Comparison of ENCODE assay signal across 24 cellular contexts in the genomic region with DNA sequence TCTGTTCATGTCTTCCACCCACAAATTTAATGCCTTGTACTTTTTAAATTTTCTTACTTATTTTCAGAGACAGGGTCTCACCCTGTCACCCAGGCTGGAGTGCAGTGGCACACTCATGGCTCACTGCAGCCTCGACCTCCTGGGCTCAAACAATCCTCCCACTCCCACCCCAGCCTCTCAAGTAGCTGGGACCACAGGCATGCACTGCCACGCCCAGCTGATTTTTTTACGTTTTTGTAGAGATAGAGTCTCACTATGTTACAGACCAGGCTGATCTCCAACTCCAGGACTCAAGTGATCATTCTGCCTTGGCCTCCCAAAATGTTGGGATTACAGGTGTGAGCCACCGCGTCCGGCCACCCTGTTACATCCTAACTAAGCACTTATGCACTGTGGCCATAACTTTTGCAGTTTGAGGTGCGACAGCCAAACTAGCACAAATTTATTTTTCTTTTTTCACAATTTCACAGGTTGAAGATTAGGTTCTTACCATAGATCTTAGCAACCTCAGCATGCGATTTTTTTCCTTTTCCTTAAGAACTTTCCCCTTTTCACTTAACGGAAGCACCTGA.
A peak's percentile ranks its signal among the peaks of the same experiment; 100 is the strongest.
DNase-seq lines count a peak whose midpoint lies in the region; TF ChIP-seq lines count a peak whose summit lies in the region.
"Had no signal": no experiment of that assay in that cellular context is flagged by ENCODE, and none has a peak within 500 bp of the region (broad histone marks: within the 10 kb centered on the region; RNA-seq: fewer than 3 reads in every experiment).

No MANE protein-coding gene starts in this region.

- peak overlapping the region; percentile 87 for H3K4me2 ChIP-seq in skeletal muscle satellite cell (ENCODE audit: low read length)

- peak overlapping the region; percentile 16 for H3K4me3 Mint-ChIP-seq in Caco-2 (ENCODE audit: unreplicated experiment)
- H3K4me3 Mint-ChIP-seq: activated CD4-positive, alpha-beta T cell treated with anti-CD3 and anti-CD28 coated beads, Interleukin-2, amount 10 ng/mL, durations not matched to agents 24 days and 14 days; activated naive CD4-positive, alpha-beta T cell treated with anti-CD3 and anti-CD28 coated beads, Interleukin-2, amount 10 ng/mL, durations not matched to agents 7 days and 5 days; memory B cell had no signal

- H3K27ac Mint-ChIP-seq in Caco-2 (ENCODE audit: unreplicated experiment), result no peak overlapping the region
- H3K27ac Mint-ChIP-seq: activated CD4-positive, alpha-beta T cell treated with anti-CD3 and anti-CD28 coated beads, Interleukin-2, amount 10 ng/mL, durations not matched to agents 24 days and 14 days; activated naive CD4-positive, alpha-beta T cell treated with anti-CD3 and anti-CD28 coated beads, Interleukin-2, amount 10 ng/mL, durations not matched to agents 7 days and 5 days; memory B cell had no signal

- H3K9ac ChIP-seq in skeletal muscle satellite cell (ENCODE audit: low read depth, low read length), result peak overlapping the region; percentile 71

- DNase-seq in Caco-2 (no peak), brain microvascular endothelial cell (peak; percentile 13), Ammon's horn (ENCODE audit: low spot score) (no peak), dorsolateral prefrontal cortex (no peak)
- no peak for DNase-seq in stimulated activated CD4-positive, alpha-beta T cell treated with anti-CD3 and anti-CD28 coated beads, Interleukin-4, amount 100 ng/mL, for 4 hours
- DNase-seq: activated CD4-positive, alpha-beta T cell treated with anti-CD3 and anti-CD28 coated beads, Interleukin-2, amount 10 ng/mL, durations not matched to agents 24 days and 14 days; activated naive CD4-positive, alpha-beta T cell treated with anti-CD3 and anti-CD28 coated beads, Interleukin-2, amount 10 ng/mL, durations not matched to agents 7 days and 5 days; amniotic stem cell; Calu3; effector CD8-positive, alpha-beta T cell; hippocampal formation; Kasumi-1; NCI-H1436 treated with DMSO at 0.1 percent for 48 hours; stimulated activated CD8-positive, alpha-beta memory T cell treated with anti-CD3 and anti-CD28 coated beads, Interleukin-4, amount 100 ng/mL, for 48 hours; trophoblast cell; WERI-Rb-1 had no signal

- H3K27ac ChIP-seq in HEK293 (ENCODE audit: extremely low read depth, low read depth, low read length), result no peak overlapping the region
- no peak overlapping the region for H3K27ac ChIP-seq in brain microvascular endothelial cell
- peak overlapping the region in 8 of 59 donors; percentile 7 to 48 (median 18) for H3K27ac ChIP-seq in dorsolateral prefrontal cortex
- H3K27ac ChIP-seq: C4-2B, HL-60, neutrophil, prostate gland, WERI-Rb-1 had no signal

- H3K9me3 Mint-ChIP-seq in Caco-2 (ENCODE audit: unreplicated experiment), result peaks cover 6% of the 10 kb centered on the region
- H3K9me3 Mint-ChIP-seq: activated CD4-positive, alpha-beta T cell treated with anti-CD3 and anti-CD28 coated beads, Interleukin-2, amount 10 ng/mL, durations not matched to agents 24 days and 14 days; activated naive CD4-positive, alpha-beta T cell treated with anti-CD3 and anti-CD28 coated beads, Interleukin-2, amount 10 ng/mL, durations not matched to agents 7 days and 5 days had no signal

- H3K4me3 ChIP-seq in Caco-2 (ENCODE audit: low read depth, low read length) (no peak overlapping the region), HEK293 (ENCODE audit: low read depth, low read length) (no peak overlapping the region), brain microvascular endothelial cell (ENCODE audit: low read depth, low read length) (no peak overlapping the region), skeletal muscle satellite cell (ENCODE audit: low read length) (peak overlapping the region; percentile 69), dorsolateral prefrontal cortex (no peak overlapping the region)
- H3K4me3 ChIP-seq: GM12878, prostate gland had no signal

- CTCF ChIA-PET in Caco-2 (lab: Charles Lee) (no interaction called here), HEK293 (lab: Yijun Ruan, JAX) (no interaction called here)

- TF ChIP-seq CTCF in Caco-2 (IDR thresholded peaks at IDR 0.05; ENCODE audit: insufficient read depth in 1 of 2, low read depth in 1 of 2, low read length in 1 of 2, severe bottlenecking in 1 of 2, unreplicated experiment in 1 of 2) (no peak), HEK293 (tag by site-specific recombination; IDR thresholded peaks at IDR 0.05) (no peak), brain microvascular endothelial cell (IDR thresholded peaks at IDR 0.05; ENCODE audit: low read depth, low read length, missing control alignments) (no peak), dorsolateral prefrontal cortex (IDR thresholded peaks at IDR 0.05 in 54 of 56, conservative IDR thresholded peaks at IDR 0.05 in 2 of 56; ENCODE audit: low read depth in 1 of 56, partially characterized antibody in 56 of 56) (no peak)

- H3K27me3 ChIP-seq in Caco-2 (replicated peaks; ENCODE audit: control insufficient read depth, insufficient read depth, low read length) (no peaks in the 10 kb centered on the region), brain microvascular endothelial cell (replicated peaks) (no peaks in the 10 kb centered on the region), skeletal muscle satellite cell (ENCODE audit: control insufficient read depth, insufficient read depth, low read length) (no peaks in the 10 kb centered on the region), dorsolateral prefrontal cortex (no peaks in the 10 kb centered on the region)
- H3K27me3 ChIP-seq: neutrophil had no signal

- POLR2A ChIA-PET in Caco-2 (lab: Charles Lee) (no interaction called here), HEK293 (lab: Yijun Ruan, JAX) (no interaction called here)

- H3K27me3 Mint-ChIP-seq in Caco-2 (ENCODE audit: insufficient read depth, unreplicated experiment), result no peaks in the 10 kb centered on the region
- H3K27me3 Mint-ChIP-seq: activated CD4-positive, alpha-beta T cell treated with anti-CD3 and anti-CD28 coated beads, Interleukin-2, amount 10 ng/mL, durations not matched to agents 24 days and 14 days; activated naive CD4-positive, alpha-beta T cell treated with anti-CD3 and anti-CD28 coated beads, Interleukin-2, amount 10 ng/mL, durations not matched to agents 7 days and 5 days; memory B cell had no signal

- intact Hi-C loops in Caco-2 (cut with micrococcal nuclease; ENCODE audit: unreplicated experiment) (no loop called here), dorsolateral prefrontal cortex (cut with DNase I) (no loop called here)

- H3K36me3 ChIP-seq in Caco-2 (ENCODE audit: control insufficient read depth, insufficient read depth, low read length) (no peaks in the 10 kb centered on the region), HEK293 (ENCODE audit: control insufficient read depth in 2 of 2, insufficient read depth in 1 of 2, low read length in 2 of 2) (no peaks in the 10 kb centered on the region), brain microvascular endothelial cell (replicated peaks) (no peaks in the 10 kb centered on the region), skeletal muscle satellite cell (ENCODE audit: insufficient read depth, low read length) (no peaks in the 10 kb centered on the region)
- H3K36me3 ChIP-seq: neutrophil, prostate gland, WERI-Rb-1 had no signal

- in situ Hi-C loops in brain microvascular endothelial cell (cut with HindIII; ENCODE audit: low pct_ligation_motif_present, low sequenced_read_pairs), result no loop called here

- peaks cover 29% of the 10 kb centered on the region for H3K4me1 Mint-ChIP-seq in Caco-2 (ENCODE audit: low read depth, unreplicated experiment)
- H3K4me1 Mint-ChIP-seq: activated CD4-positive, alpha-beta T cell treated with anti-CD3 and anti-CD28 coated beads, Interleukin-2, amount 10 ng/mL, durations not matched to agents 24 days and 14 days; activated naive CD4-positive, alpha-beta T cell treated with anti-CD3 and anti-CD28 coated beads, Interleukin-2, amount 10 ng/mL, durations not matched to agents 7 days and 5 days had no signal

- H3K9me3 ChIP-seq in Caco-2, result no peaks in the 10 kb centered on the region
- H3K9me3 ChIP-seq in HEK293 (ENCODE audit: control insufficient read depth, insufficient read depth, low read depth, low read length), result no peaks in the 10 kb centered on the region
- no peaks in the 10 kb centered on the region for H3K9me3 ChIP-seq in skeletal muscle satellite cell (replicated peaks; ENCODE audit: low read length)
- H3K9me3 ChIP-seq: neutrophil, prostate gland had no signal

- H3K4me1 ChIP-seq in Caco-2 (peaks cover 36% of the 10 kb centered on the region), HEK293 (ENCODE audit: control insufficient read depth, insufficient read depth, low read length) (peaks cover 27% of the 10 kb centered on the region), skeletal muscle satellite cell (ENCODE audit: control insufficient read depth, insufficient read depth, low read length) (peaks cover 62% of the 10 kb centered on the region)
- H3K4me1 ChIP-seq: prostate gland had no signal

- BruUV-seq in Caco-2 (replicated peaks; lab: Mats Ljungman, UMichigan), result no TSS peak

- H3K36me3 Mint-ChIP-seq in Caco-2 (ENCODE audit: insufficient read depth, unreplicated experiment), result peaks cover 4% of the 10 kb centered on the region
- H3K36me3 Mint-ChIP-seq: activated naive CD4-positive, alpha-beta T cell treated with anti-CD3 and anti-CD28 coated beads, Interleukin-2, amount 10 ng/mL, durations not matched to agents 7 days and 5 days had no signal

TF ChIP-seq in HEK293, 187 proteins besides CTCF, POLR2A, EP300 and RAD21 (continues in another document):
- TF ChIP-seq KLF9 (tag by site-specific recombination; IDR thresholded peaks at IDR 0.05; ENCODE audit: low read depth) (peak; percentile 16; the same call in 1 of the 2 replicates), ZNF660 (tag by site-specific recombination; IDR thresholded peaks at IDR 0.05) (no peak), ZFHX2 (tag by site-specific recombination; conservative IDR thresholded peaks at IDR 0.05) (peak; percentile 48; the same call in 1 of the 2 replicates), PRDM1 (tag by site-specific recombination; IDR thresholded peaks at IDR 0.05) (0 out of 2 replicates have a peak, but pooled peaks have one; percentile 11), KLF1 (tag by site-specific recombination; IDR thresholded peaks at IDR 0.05) (peak; percentile 56), ZNF391 (tag by site-specific recombination; IDR thresholded peaks at IDR 0.05; ENCODE audit: borderline replicate concordance, low read depth) (no peak)
